24 cellular contexts compared by ENCODE assay signal in the genomic region with DNA sequence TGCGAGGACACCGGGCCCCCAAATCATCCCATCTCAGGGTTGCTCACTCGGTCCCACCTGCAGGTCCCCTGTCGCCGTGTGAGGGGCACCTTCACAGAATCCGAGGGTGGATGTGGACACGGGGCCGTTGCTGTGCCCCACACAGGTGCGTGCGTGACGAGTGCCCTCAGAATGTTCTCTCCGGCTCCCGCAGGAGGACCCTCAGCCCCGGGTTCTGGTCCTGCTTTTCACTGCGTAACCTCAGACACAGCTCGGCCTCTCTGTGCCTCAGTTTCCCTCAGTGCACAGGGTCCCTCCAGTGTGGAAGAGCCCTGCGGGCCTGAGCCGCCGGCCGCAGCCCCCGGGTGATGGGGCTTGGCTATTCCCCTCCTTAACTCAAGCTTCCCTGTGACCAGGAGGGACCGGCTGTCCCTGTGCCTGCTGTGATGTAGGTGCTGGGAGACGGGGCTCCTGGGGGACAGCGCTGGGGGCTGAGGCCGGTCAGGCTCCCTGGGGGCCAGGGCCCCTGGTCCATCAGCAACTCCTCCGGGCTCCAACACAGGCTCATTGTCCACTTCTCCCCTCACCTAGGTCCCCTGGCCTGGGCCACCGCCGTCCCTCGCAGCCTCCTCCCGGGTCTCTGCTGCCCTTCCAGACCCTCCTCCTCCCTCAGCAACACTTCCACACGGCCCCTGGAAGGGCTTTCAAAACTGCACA. TPM values are rescaled to one million over a fixed set of nuclear protein-coding genes. Genes with fewer than 3 reads are reported as not detected.
"Had no signal": no experiment of that assay in that cellular context is flagged by ENCODE, and none has a peak within 500 bp of the region (broad histone marks: within the 10 kb centered on the region; RNA-seq: fewer than 3 reads in every experiment).

No MANE protein-coding gene starts in this region.

- ATAC-seq: left cardiac atrium, left lung had no signal

- H3K9ac ChIP-seq: parathyroid adenoma had no signal

- H3K4me1 ChIP-seq: parathyroid adenoma, testis had no signal

- H3K27me3 ChIP-seq: sigmoid colon, testis had no signal

- H2AFZ ChIP-seq: parathyroid adenoma had no signal

- H3K4me3 ChIP-seq: coronary artery, esophagus squamous epithelium, left lung, mucosa of descending colon, sigmoid colon, testis, tibial artery had no signal

- FAIRE-seq: endometrium, islet of Langerhans had no signal

- H3K27ac ChIP-seq: coronary artery, esophagus squamous epithelium, left lung, neutrophil, parathyroid adenoma, sigmoid colon, testis, tibial artery had no signal

- H3K36me3 ChIP-seq: esophagus squamous epithelium, left lung, neutrophil, sigmoid colon, tibial artery had no signal

- DNase-seq: dermis blood vessel endothelial cell; effector memory CD4-positive, alpha-beta T cell; erythroblast; esophagus squamous epithelium; foreskin melanocyte; mesenchymal stem cell; mucosa of descending colon; naive B cell; nephron progenitor cell; sigmoid colon; stimulated activated CD4-positive, alpha-beta T cell treated with anti-CD3 and anti-CD28 coated beads, Interleukin-4, amount 100 ng/mL, for 4 hours; stimulated activated naive CD4-positive, alpha-beta T cell; substantia nigra; testis; tibial artery had no signal

- H3K9me3 ChIP-seq: esophagus squamous epithelium, neutrophil, sigmoid colon, testis, tibial artery had no signal

- H3K79me2 ChIP-seq: parathyroid adenoma had no signal

RNA-seq across cellular contexts. Expression of a gene that starts 47.1 kb away (rescaled TPM):
- total RNA-seq: kidney epithelial cell, osteoblast had no signal
